In the genomic region with DNA sequence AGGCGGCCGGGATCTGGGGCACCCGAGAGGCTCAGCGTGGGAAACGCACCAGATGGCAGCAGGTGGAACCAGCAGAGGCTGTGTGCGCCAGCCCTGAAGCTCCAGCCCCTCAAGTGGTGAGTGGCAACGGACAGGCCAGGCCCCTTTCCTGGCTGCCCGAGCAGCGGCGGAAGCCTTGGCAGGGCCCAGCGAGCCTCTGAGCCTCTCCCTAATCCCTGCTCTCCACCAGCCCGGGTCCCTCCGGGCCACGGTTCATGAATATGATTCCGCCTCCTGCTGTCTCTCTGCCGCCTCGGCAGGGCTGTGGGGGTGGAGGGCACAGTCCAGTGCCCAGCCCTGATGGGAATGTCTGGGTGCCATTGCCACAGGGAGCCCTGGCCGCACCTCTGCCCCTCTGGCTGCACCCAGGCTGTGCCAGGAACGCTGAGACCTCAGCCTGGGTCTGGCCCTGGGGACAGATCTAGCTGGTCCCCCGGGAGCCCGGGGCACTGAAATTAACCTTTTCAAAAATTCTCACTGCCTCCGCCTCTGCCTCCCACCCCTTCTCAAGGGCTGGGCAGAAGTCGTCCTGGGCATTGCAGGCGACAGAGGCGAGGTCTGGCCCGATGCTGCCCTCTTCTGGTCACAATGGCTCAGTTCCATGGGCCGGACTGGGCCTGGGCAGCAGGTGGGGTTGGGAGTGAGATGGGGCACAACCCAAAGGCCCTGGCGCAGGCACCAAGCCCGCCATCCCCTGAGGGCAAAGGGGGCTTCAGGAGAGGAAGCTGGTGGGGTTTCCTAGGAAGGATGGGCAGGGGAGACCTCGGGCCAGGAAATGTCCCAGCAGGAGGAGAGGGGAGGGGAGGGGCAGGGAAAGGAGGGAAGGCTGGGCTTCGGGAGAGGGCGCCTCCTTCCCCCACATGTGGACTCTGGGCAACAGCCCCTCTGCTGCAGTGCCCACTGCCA, we compare ENCODE assay signal across 8 cellular contexts. TPM values are rescaled to one million over a fixed set of nuclear protein-coding genes. Genes with fewer than 3 reads are reported as not detected.
DNase-seq lines count a peak whose midpoint lies in the region; ATAC-seq and TF ChIP-seq lines count a peak whose summit lies in the region.

No MANE protein-coding gene starts in this region.

- CTCF ChIA-PET in GM10248 (lab: Yijun Ruan, JAX) = interaction anchor here (0.8 to 3.4 kb wide), 15 partner anchors 9 to 680 kb away, joined by 3 to 23 read pairs (median 3); no protein-coding TSS in a partner anchor

- WGBS in liver = 29% methylated on average over 32 of the region's 32 CpGs

- peak; percentile 91 for DNase-seq in GM10248 (ENCODE audit: extremely low spot score)
- DNase-seq in NCI-H345 treated with DMSO at 0.1 percent for 48 hours (lab: John Stamatoyannopoulos, UW; ENCODE audit: unreplicated experiment) = peak; percentile 60
- DNase-seq in activated CD4-positive, alpha-beta T cell treated with anti-CD3 and anti-CD28 coated beads for 4 hours = peak; percentile 69 to 72
- DNase-seq in coronary artery (ENCODE audit: low spot score) = peak; percentile 85
- DNase-seq in stimulated activated CD4-positive, alpha-beta T cell treated with anti-CD3 and anti-CD28 coated beads, Interleukin-4, amount 100 ng/mL, for 1 hour = peak; percentile 72

- peak; percentile 62 for ATAC-seq in HG02938 (IDR thresholded peaks at IDR 0.05; ENCODE audit: unreplicated experiment)
- ATAC-seq in HG02973 (IDR thresholded peaks at IDR 0.05; ENCODE audit: unreplicated experiment) = no peak

- peaks cover 0 to 5% (median 4%) of the 10 kb centered on the region in 4 donors for H3K4me1 ChIP-seq in liver (ENCODE audit: control insufficient read depth in 4 of 4, insufficient read depth in 4 of 4, low read length in 3 of 4)

- no peaks in the 10 kb centered on the region for H3K36me3 ChIP-seq in liver (ENCODE audit: control insufficient read depth in 4 of 4, insufficient read depth in 3 of 4, low read depth in 1 of 4, low read length in 3 of 4)

- H3K27ac ChIP-seq in coronary artery = peak overlapping the region; percentile 57 to 58
- no peak overlapping the region for H3K27ac ChIP-seq in liver (ENCODE audit: low read depth in 1 of 2, low read length in 2 of 2)

- TF ChIP-seq RAD21 in liver (IDR thresholded peaks at IDR 0.05) = peak; percentile 91 to 92

- no peak overlapping the region for H3K9ac ChIP-seq in liver (ENCODE audit: low read depth in 1 of 2, low read length in 2 of 2)

- POLR2A ChIA-PET in GM10248 (lab: Yijun Ruan, JAX) = no interaction called here

- peak; percentile 99 for TF ChIP-seq CTCF in GM10248 (IDR thresholded peaks at IDR 0.05; ENCODE audit: control extremely low read depth, extremely low read depth, low read depth, missing control alignments)
- peak; percentile 78 for TF ChIP-seq CTCF in coronary artery (IDR thresholded peaks at IDR 0.05)
- TF ChIP-seq CTCF in liver (IDR thresholded peaks at IDR 0.05; ENCODE audit: low read depth, low read length, missing input control) = peak; percentile 84

- no peaks in the 10 kb centered on the region for H3K27me3 ChIP-seq in liver (ENCODE audit: control insufficient read depth in 4 of 4, insufficient read depth in 4 of 4, low read length in 3 of 4)

- no peaks in the 10 kb centered on the region for H3K9me3 ChIP-seq in liver (ENCODE audit: control insufficient read depth in 4 of 4, low read length in 3 of 4)

- H3K4me3 ChIP-seq in coronary artery = peak overlapping the region; percentile 66
- H3K4me3 ChIP-seq in liver (ENCODE audit: low read depth in 1 of 3, low read length in 3 of 3) = no peak overlapping the region

TF ChIP-seq in liver, 16 proteins besides CTCF, POLR2A, EP300 and RAD21:
- TF ChIP-seq GABPA (IDR thresholded peaks at IDR 0.05 in 1 of 2, conservative IDR thresholded peaks at IDR 0.05 in 1 of 2) (no peak), HNF4A (conservative IDR thresholded peaks at IDR 0.05) (peak in 1 of 2 donors; percentile 25)

RNA-seq across cellular contexts. Expression of a gene that starts 20.3 kb away (rescaled TPM):
- under 1 TPM in 1 of 2 donors, not detected in 1; 0.05 TPM for total RNA-seq in liver
- not detected for polyA plus RNA-seq in liver

RNA-seq across cellular contexts. Expression of a gene that starts 38.0 kb away (rescaled TPM):
- total RNA-seq in liver = 10 to 100 TPM in 1 of 2 donors, 1 to 10 TPM in 1; 4.8 to 12.7 TPM
- 1 to 10 TPM in 1 of 2 donors, under 1 TPM in 1; 0.79 to 3.8 TPM for polyA plus RNA-seq in liver

RNA-seq across cellular contexts. Expression of a gene that starts 43.8 kb away (rescaled TPM):
- total RNA-seq in liver = 1 to 10 TPM; 2.1 to 2.9 TPM
- polyA plus RNA-seq in liver = 1 to 10 TPM in 1 of 2 donors, under 1 TPM in 1; 0.11 to 1.1 TPM

Comparison
In these comparisons a context has a peak if more than half of its experiments do, and no peak if none do; other contexts are left out.
1. H3K27ac ChIP-seq: peak in coronary artery (2 of 2); none in liver (0 of 2).
2. Peak in every context shown above with its lines, with median percentiles within 50 percentile points of each other: DNase-seq and CTCF ChIP-seq.